In genomic region chr14:93430319-93430801, GRCh38 we compare ENCODE assay signal across 1 cellular context.
TF ChIP-seq lines count a peak whose summit lies in the region.

No MANE protein-coding gene starts in this region.

TF ChIP-seq in H1, 55 proteins besides CTCF, POLR2A, EP300 and RAD21:
- TF ChIP-seq KDM1A (IDR thresholded peaks at IDR 0.05; ENCODE audit: borderline replicate concordance, low read length) (no peak), PHF8 (conservative IDR thresholded peaks at IDR 0.05; ENCODE audit: low read depth, low read length) (peak; percentile 52; the same call in 1 of the 2 replicates), KDM4A (IDR thresholded peaks at IDR 0.05; ENCODE audit: low read depth, low read length, severe bottlenecking) (peak; percentile 83), ZNF274 (IDR thresholded peaks at IDR 0.05; ENCODE audit: borderline replicate concordance, extremely low read depth, low read length) (no peak), POLR2AphosphoS5 (IDR thresholded peaks at IDR 0.05; ENCODE audit: low read depth, low read length) (peak; percentile 17; the same call in 1 of the 2 replicates), SIRT6 (IDR thresholded peaks at IDR 0.05; ENCODE audit: low read length) (no peak), RBBP5 (IDR thresholded peaks at IDR 0.05; ENCODE audit: borderline replicate concordance, low read depth, low read length) (0 out of 2 replicates have a peak, but pooled peaks have one; percentile 8), BRCA1 (IDR thresholded peaks at IDR 0.05; ENCODE audit: low read depth, low read length) (no peak), JUN (IDR thresholded peaks at IDR 0.05; ENCODE audit: low read depth, low read length) (no peak), YY1 (IDR thresholded peaks at IDR 0.05; ENCODE audit: low read depth, low read length) (no peak), TAF7 (optimal IDR thresholded peaks at IDR 0.05; ENCODE audit: borderline replicate concordance, low read depth, low read length) (no peak), SRF (IDR thresholded peaks at IDR 0.05; ENCODE audit: low read depth, low read length) (no peak), ASH2L (IDR thresholded peaks at IDR 0.05; ENCODE audit: low read length) (peak; percentile 40), TAF1 (IDR thresholded peaks at IDR 0.05; ENCODE audit: low read depth, low read length) (peak; percentile 67), MAFK (IDR thresholded peaks at IDR 0.05; ENCODE audit: low read depth, low read length) (no peak), MAX (IDR thresholded peaks at IDR 0.05) (peak; percentile 60), TEAD4 (IDR thresholded peaks at IDR 0.05; ENCODE audit: low read depth, low read length) (no peak)
TF ChIP-seq in H1: peak in this region for 7.
